ENCODE assay signal across 16 cellular contexts in the genomic region with DNA sequence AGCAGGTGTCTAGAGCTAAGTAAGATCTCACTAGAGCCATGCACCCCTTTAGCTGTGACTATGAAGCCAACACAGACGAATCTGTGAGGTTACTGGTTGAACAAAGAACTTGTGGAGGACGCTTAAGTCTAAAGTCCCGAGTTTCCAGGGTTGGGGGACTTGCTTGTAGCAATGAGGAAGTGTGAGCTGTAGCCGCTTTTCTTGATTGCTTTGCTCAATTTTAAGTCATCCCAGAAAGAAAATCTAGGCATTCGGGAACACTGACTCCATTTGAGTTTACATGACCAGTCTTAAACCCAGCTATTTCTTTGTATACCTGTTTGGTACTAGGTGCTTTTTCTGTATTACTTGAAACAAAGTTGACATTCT. TPM values are rescaled to one million over a fixed set of nuclear protein-coding genes. Genes with fewer than 3 reads are reported as not detected.
DNase-seq lines count a peak whose midpoint lies in the region.
"Had no signal": no experiment of that assay in that cellular context is flagged by ENCODE, and none has a peak within 500 bp of the region (broad histone marks: within the 10 kb centered on the region; RNA-seq: fewer than 3 reads in every experiment).

No MANE protein-coding gene starts in this region.

- no peaks in the 10 kb centered on the region for H3K36me3 Mint-ChIP-seq in activated naive CD4-positive, alpha-beta T cell treated with anti-CD3 and anti-CD28 coated beads for 36 hours (ENCODE audit: low read depth)

- H3K27me3 Mint-ChIP-seq in activated naive CD4-positive, alpha-beta T cell treated with anti-CD3 and anti-CD28 coated beads for 36 hours (ENCODE audit: low read depth): peaks cover 41% of the 10 kb centered on the region

- H3K4me1 Mint-ChIP-seq in activated naive CD4-positive, alpha-beta T cell treated with anti-CD3 and anti-CD28 coated beads for 36 hours (ENCODE audit: low read depth): peaks cover 17% of the 10 kb centered on the region

- H3K4me3 Mint-ChIP-seq in activated naive CD4-positive, alpha-beta T cell treated with anti-CD3 and anti-CD28 coated beads for 36 hours: peak overlapping the region; percentile 75

- no peak overlapping the region for H3K27ac Mint-ChIP-seq in activated naive CD4-positive, alpha-beta T cell treated with anti-CD3 and anti-CD28 coated beads for 36 hours
- H3K27ac Mint-ChIP-seq: HFFc6 had no signal

- H3K9me3 Mint-ChIP-seq in activated naive CD4-positive, alpha-beta T cell treated with anti-CD3 and anti-CD28 coated beads for 36 hours: no peaks in the 10 kb centered on the region
- H3K9me3 Mint-ChIP-seq: HFFc6 had no signal

- CTCF ChIA-PET in activated naive CD4-positive, alpha-beta T cell treated with anti-CD3 and anti-CD28 coated beads for 36 hours (lab: Charles Lee): no interaction called here

- H3K27ac ChIP-seq in substantia nigra (ENCODE audit: low read depth, low read length, poor library complexity, severe bottlenecking): peak overlapping the region; percentile 32
- H3K27ac ChIP-seq: hepatocyte, psoas muscle had no signal

- no peak for DNase-seq in activated naive CD4-positive, alpha-beta T cell treated with anti-CD3 and anti-CD28 coated beads for 36 hours
- no peak for DNase-seq in activated naive CD4-positive, alpha-beta T cell (lab: John Stamatoyannopoulos, UW)
- peak; percentile 34 for DNase-seq in MV-4-11 (lab: John Stamatoyannopoulos, UW)
- DNase-seq in left kidney (ENCODE audit: low read depth, low spot score): peak; percentile 29
- DNase-seq in substantia nigra (lab: John Stamatoyannopoulos, UW): peak in 1 of 49 donors; percentile 26
- no peak for DNase-seq in NCI-H510A (lab: John Stamatoyannopoulos, UW)
- no peak for DNase-seq in kidney tubule cell (ENCODE audit: low spot score)
- DNase-seq in stimulated activated CD4-positive, alpha-beta T cell treated with anti-CD3 and anti-CD28 coated beads, Interleukin-2, amount 100 ng/mL, for 48 hours: no peak
- DNase-seq: DMS79, HFFc6, mammary epithelial cell, NCI-H1092, psoas muscle had no signal

- intact Hi-C loops in activated naive CD4-positive, alpha-beta T cell treated with anti-CD3 and anti-CD28 coated beads for 36 hours (cut with micrococcal nuclease): no loop called here

RNA-seq across cellular contexts. Expression of a gene that starts 1.7 kb away (rescaled TPM):
- total RNA-seq in activated naive CD4-positive, alpha-beta T cell treated with anti-CD3 and anti-CD28 coated beads for 36 hours: under 1 TPM; 0.38 to 0.40 TPM
- total RNA-seq: esophagus mucosa; psoas muscle; T-helper 2 cell treated with Interferon-gamma antibody and Interleukin-4, amounts not matched to agents 100 ng/mL and 5 ng/mL, for 36 hours had no signal

RNA-seq across cellular contexts. Expression of a gene that starts 52.6 kb away (rescaled TPM):
- 10 to 100 TPM; 11.7 to 12.9 TPM for total RNA-seq in activated naive CD4-positive, alpha-beta T cell treated with anti-CD3 and anti-CD28 coated beads for 36 hours

Comparison
In these comparisons a context has a peak if more than half of its experiments do, and no peak if none do; other contexts are left out.
1. DNase-seq: peak in MV-4-11 (single experiment) and left kidney (single experiment); none in activated naive CD4-positive, alpha-beta T cell treated with anti-CD3 and anti-CD28 coated beads for 36 hours (single experiment), activated naive CD4-positive, alpha-beta T cell (0 of 4), NCI-H510A (single experiment), kidney tubule cell (single experiment) and stimulated activated CD4-positive, alpha-beta T cell treated with anti-CD3 and anti-CD28 coated beads, Interleukin-2, amount 100 ng/mL, for 48 hours (0 of 2).